In genomic region chr9:88658311-88658822, GRCh38 we compare ENCODE assay signal across 12 cellular contexts.
DNase-seq lines count a peak whose midpoint lies in the region; ATAC-seq, FAIRE-seq and TF ChIP-seq lines count a peak whose summit lies in the region.
"Had no signal": no experiment of that assay in that cellular context is flagged by ENCODE, and none has a peak within 500 bp of the region (broad histone marks: within the 10 kb centered on the region; RNA-seq: fewer than 3 reads in every experiment).

No MANE protein-coding gene starts in this region.

- ATAC-seq in omental fat pad (ENCODE audit: low FRiP score) (peak; percentile 65), GM21825 (IDR thresholded peaks at IDR 0.05; ENCODE audit: unreplicated experiment) (no peak)

- DNase-seq in AG09319 (ENCODE audit: extremely low read depth, low read depth) = peak; percentile 56
- peak; percentile 87 for DNase-seq in RCC 7860 (ENCODE audit: low spot score)
- DNase-seq in fibroblast of mammary gland (ENCODE audit: low read depth) = peak; percentile 88
- no peak for DNase-seq in omental fat pad (ENCODE audit: low spot score)
- DNase-seq in hepatic stellate cell (ENCODE audit: low spot score) = no peak
- DNase-seq in activated naive CD4-positive, alpha-beta T cell treated with Interleukin-2 at 50 U/mL for 16 hours = no peak
- DNase-seq in NCI-H187 treated with DMSO at 0.1 percent for 48 hours (lab: John Stamatoyannopoulos, UW) = no peak
- DNase-seq: activated T-cell treated with anti-CD3 and anti-CD28 coated beads for 4 hours, NCI-H1417 had no signal

- no peak overlapping the region for H3K4me3 ChIP-seq in fibroblast of mammary gland (ENCODE audit: control insufficient read depth, low read depth, low read length)
- H3K4me3 ChIP-seq: BLaER1 had no signal

- peak; percentile 97 for FAIRE-seq in RCC 7860 (lab: Jason Lieb, UNC)
- FAIRE-seq: TTC549 had no signal

- TF ChIP-seq CTCF in AG09319 (IDR thresholded peaks at IDR 0.05; ENCODE audit: low read depth, low read length) (no peak), fibroblast of mammary gland (conservative IDR thresholded peaks at IDR 0.05; ENCODE audit: control insufficient read depth, insufficient read depth, low read depth, low read length) (no peak), omental fat pad (IDR thresholded peaks at IDR 0.05) (no peak)

Comparison
In these comparisons a context has a peak if more than half of its experiments do, and no peak if none do; other contexts are left out.
1. DNase-seq: peak in AG09319 (single experiment), RCC 7860 (single experiment) and fibroblast of mammary gland (single experiment); none in omental fat pad (single experiment), hepatic stellate cell (single experiment), activated naive CD4-positive, alpha-beta T cell treated with Interleukin-2 at 50 U/mL for 16 hours (single experiment) and NCI-H187 treated with DMSO at 0.1 percent for 48 hours (single experiment).